ENCODE assay signal across 11 cellular contexts in genomic region chr12:107441906-107442305, GRCh38.
DNase-seq lines count a peak whose midpoint lies in the region; ATAC-seq and TF ChIP-seq lines count a peak whose summit lies in the region.
"Had no signal": no experiment of that assay in that cellular context is flagged by ENCODE, and none has a peak within 500 bp of the region (broad histone marks: within the 10 kb centered on the region; RNA-seq: fewer than 3 reads in every experiment).

No MANE protein-coding gene starts in this region.

- intact Hi-C loops in esophagus muscularis mucosa (cut with DNase I) = no loop called here

- H3K9ac ChIP-seq in rectal smooth muscle tissue (ENCODE audit: low read length) = no peak overlapping the region

- H3K27ac ChIP-seq in RWPE2 (ENCODE audit: poor library complexity, severe bottlenecking) (peak overlapping the region; percentile 8), esophagus muscularis mucosa (replicated peaks in 1 of 4) (peak overlapping the region in 2 of 4 donors; percentile 31 to 48), rectal smooth muscle tissue (ENCODE audit: low read depth, low read length) (no peak overlapping the region)

- H3K4me1 ChIP-seq in RWPE2 (ENCODE audit: insufficient read depth, poor library complexity, severe bottlenecking) (peaks cover 16% of the 10 kb centered on the region), esophagus muscularis mucosa (peaks cover 0 to 7% (median 2%) of the 10 kb centered on the region in 4 donors), rectal smooth muscle tissue (ENCODE audit: control insufficient read depth, insufficient read depth, low read length) (peaks cover 3% of the 10 kb centered on the region)

- H3K4me3 ChIP-seq in RWPE2 (ENCODE audit: severe bottlenecking) = peak overlapping the region; percentile 3
- peak overlapping the region; percentile 0 to 34 (median 28) for H3K4me3 ChIP-seq in esophagus muscularis mucosa
- peak overlapping the region; percentile 29 for H3K4me3 ChIP-seq in rectal smooth muscle tissue (ENCODE audit: low read length)

- no peak for TF ChIP-seq EP300 in esophagus muscularis mucosa (IDR thresholded peaks at IDR 0.05)

- peak; percentile 80 for ATAC-seq in RWPE2 (ENCODE audit: low read depth)
- no peak for ATAC-seq in GM21717 (IDR thresholded peaks at IDR 0.05; ENCODE audit: unreplicated experiment)
- ATAC-seq: Panc1 had no signal

- TF ChIP-seq CTCF in RWPE2 (IDR thresholded peaks at IDR 0.05; ENCODE audit: poor library complexity, severe bottlenecking) = no peak
- TF ChIP-seq CTCF in esophagus muscularis mucosa (IDR thresholded peaks at IDR 0.05) = no peak

- H3K27me3 ChIP-seq in RWPE2 (ENCODE audit: insufficient read depth, poor library complexity, severe bottlenecking) = no peaks in the 10 kb centered on the region
- no peaks in the 10 kb centered on the region for H3K27me3 ChIP-seq in esophagus muscularis mucosa
- no peaks in the 10 kb centered on the region for H3K27me3 ChIP-seq in rectal smooth muscle tissue (ENCODE audit: control insufficient read depth, insufficient read depth, low read length)

- H3K36me3 ChIP-seq in RWPE2 (ENCODE audit: low read depth) = no peaks in the 10 kb centered on the region
- no peaks in the 10 kb centered on the region for H3K36me3 ChIP-seq in esophagus muscularis mucosa
- H3K36me3 ChIP-seq in rectal smooth muscle tissue (ENCODE audit: control insufficient read depth, insufficient read depth, low read length) = no peaks in the 10 kb centered on the region

- DNase-seq in Daoy (ENCODE audit: low read depth) (peak; percentile 66), RWPE2 (ENCODE audit: low spot score) (no peak), esophagus muscularis mucosa (ENCODE audit: extremely low spot score) (no peak), NCI-H146 (lab: John Stamatoyannopoulos, UW) (no peak), D341Med (ENCODE audit: low spot score) (no peak), NCI-H1092 treated with DMSO at 0.1 percent for 48 hours (lab: John Stamatoyannopoulos, UW) (no peak)
- DNase-seq: cerebellar nuclear complex, DMS79 treated with DMSO at 0.1 percent for 48 hours had no signal

- no peak for TF ChIP-seq POLR2A in esophagus muscularis mucosa (IDR thresholded peaks at IDR 0.05; ENCODE audit: low read depth)

- H3K9me3 ChIP-seq in RWPE2 (ENCODE audit: severe bottlenecking) = no peaks in the 10 kb centered on the region
- H3K9me3 ChIP-seq in esophagus muscularis mucosa = no peaks in the 10 kb centered on the region

- WGBS in esophagus muscularis mucosa = 36% methylated on average over 8 of the region's 8 CpGs
